ENCODE assay signal across 28 cellular contexts in the genomic region with DNA sequence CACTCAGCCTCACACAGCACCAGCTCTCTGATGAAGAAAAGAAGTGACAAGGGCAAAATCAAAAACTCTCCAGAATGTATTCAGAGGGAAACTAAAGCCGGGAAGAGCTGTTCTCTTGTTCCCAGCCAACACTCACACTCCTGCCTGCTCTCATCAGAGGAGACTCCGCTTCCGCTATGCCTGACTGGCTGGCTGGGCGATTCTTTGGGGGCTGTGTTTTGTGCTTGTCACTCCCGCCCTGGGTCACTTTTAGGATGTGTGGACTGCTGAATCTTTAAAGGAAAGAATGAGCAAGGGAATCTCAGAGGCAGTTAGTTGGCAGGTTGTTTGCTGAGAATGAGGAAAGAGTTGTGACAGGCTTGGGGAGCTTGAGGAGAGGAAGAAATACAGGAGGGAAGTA. TPM values are rescaled to one million over a fixed set of nuclear protein-coding genes. Genes with fewer than 3 reads are reported as not detected.
"Had no signal": no experiment of that assay in that cellular context is flagged by ENCODE, and none has a peak within 500 bp of the region (broad histone marks: within the 10 kb centered on the region; RNA-seq: fewer than 3 reads in every experiment).

No MANE protein-coding gene starts in this region.

- H3K4me3 ChIP-seq: colonic mucosa, ovary, psoas muscle, sigmoid colon, thoracic aorta, tibial nerve, upper lobe of right lung, vagina had no signal

- H3K4me1 ChIP-seq: colonic mucosa, foreskin keratinocyte, psoas muscle, sigmoid colon, tibial nerve, upper lobe of right lung, vagina had no signal

- H3K27me3 Mint-ChIP-seq: central memory CD8-positive, alpha-beta T cell; naive thymus-derived CD4-positive, alpha-beta T cell; stimulated activated memory B cell treated with anti-CD40 and anti-IgM and Interleukin-4, amounts not matched to agents 10 μg/mL and 1 μg/mL and 100 μg/mL, for 72 hours had no signal

- H3K27ac Mint-ChIP-seq: dendritic cell treated with granulocyte-macrophage colony-stimulating factor and Interleukin-4, amounts not matched to agents 40 ng/mL and 50 ng/mL, for 4 days; endodermal cell; immature natural killer cell; naive thymus-derived CD4-positive, alpha-beta T cell; nephron; stimulated activated memory B cell treated with anti-CD40 and anti-IgM and Interleukin-4, amounts not matched to agents 10 μg/mL and 1 μg/mL and 100 μg/mL, for 72 hours had no signal

- H3K4me3 Mint-ChIP-seq: central memory CD8-positive, alpha-beta T cell; dendritic cell treated with granulocyte-macrophage colony-stimulating factor and Interleukin-4, amounts not matched to agents 40 ng/mL and 50 ng/mL, for 4 days; endodermal cell; immature natural killer cell; naive thymus-derived CD4-positive, alpha-beta T cell; nephron; stimulated activated memory B cell treated with anti-CD40 and anti-IgM and Interleukin-4, amounts not matched to agents 10 μg/mL and 1 μg/mL and 100 μg/mL, for 72 hours had no signal

- H3K36me3 Mint-ChIP-seq: immature natural killer cell; naive thymus-derived CD4-positive, alpha-beta T cell; stimulated activated memory B cell treated with anti-CD40 and anti-IgM and Interleukin-4, amounts not matched to agents 10 μg/mL and 1 μg/mL and 100 μg/mL, for 72 hours had no signal

- H3K27ac ChIP-seq: colonic mucosa, epithelial cell of prostate, foreskin keratinocyte, ovary, psoas muscle, sigmoid colon, thoracic aorta, tibial nerve, upper lobe of right lung, vagina had no signal

- H3K27me3 ChIP-seq: foreskin keratinocyte, ovary, sigmoid colon, tibial nerve, upper lobe of right lung, vagina had no signal

- H3K9me3 ChIP-seq: colonic mucosa, ovary, psoas muscle, sigmoid colon, thoracic aorta, tibial nerve, upper lobe of right lung, vagina had no signal

- ATAC-seq: esophagus mucosa; foreskin keratinocyte; left colon; naive thymus-derived CD4-positive, alpha-beta T cell; psoas muscle; stimulated activated memory B cell treated with anti-CD40 and anti-IgM and Interleukin-4, amounts not matched to agents 10 μg/mL and 1 μg/mL and 100 μg/mL, for 72 hours; stimulated activated naive CD8-positive, alpha-beta T cell treated with anti-CD3 and anti-CD28 coated beads, Interleukin-15, Interleukin-2, amounts not matched to agents 100 U/mL and 50 U/mL, for 24 hours; upper lobe of right lung had no signal

- H3K36me3 ChIP-seq: colonic mucosa, ovary, sigmoid colon, thoracic aorta, tibial nerve, upper lobe of right lung, vagina had no signal

- DNase-seq: colonic mucosa; effector CD8-positive, alpha-beta T cell; endodermal cell; foreskin keratinocyte; hypothalamus; immature natural killer cell; islet precursor cell; kidney glomerular epithelial cell; left colon; mesenchymal stem cell; midbrain; naive thymus-derived CD4-positive, alpha-beta T cell; occipital lobe; ovary; psoas muscle; sigmoid colon; stimulated activated CD4-positive, alpha-beta T cell treated with anti-CD3 and anti-CD28 coated beads, Interleukin-4, amount 100 ng/mL, for 4 hours; stimulated activated naive CD8-positive, alpha-beta T cell treated with anti-CD3 and anti-CD28 coated beads, Interleukin-15, Interleukin-2, amounts not matched to agents 100 U/mL and 50 U/mL, for 24 hours; upper lobe of right lung had no signal

- H3K9me3 Mint-ChIP-seq: central memory CD8-positive, alpha-beta T cell; dendritic cell treated with granulocyte-macrophage colony-stimulating factor and Interleukin-4, amounts not matched to agents 40 ng/mL and 50 ng/mL, for 4 days; endodermal cell; immature natural killer cell; naive thymus-derived CD4-positive, alpha-beta T cell; stimulated activated memory B cell treated with anti-CD40 and anti-IgM and Interleukin-4, amounts not matched to agents 10 μg/mL and 1 μg/mL and 100 μg/mL, for 72 hours had no signal

- H3K4me1 Mint-ChIP-seq: central memory CD8-positive, alpha-beta T cell; endodermal cell; immature natural killer cell; naive thymus-derived CD4-positive, alpha-beta T cell; stimulated activated memory B cell treated with anti-CD40 and anti-IgM and Interleukin-4, amounts not matched to agents 10 μg/mL and 1 μg/mL and 100 μg/mL, for 72 hours had no signal

RNA-seq across cellular contexts. Expression of a gene that starts 54.6 kb away (rescaled TPM):
- total RNA-seq: foreskin keratinocyte; naive thymus-derived CD4-positive, alpha-beta T cell had no signal
- polyA plus RNA-seq: foreskin keratinocyte; immature natural killer cell; naive thymus-derived CD4-positive, alpha-beta T cell had no signal
